Comparison of ENCODE assay signal across 8 cellular contexts in the genomic region with DNA sequence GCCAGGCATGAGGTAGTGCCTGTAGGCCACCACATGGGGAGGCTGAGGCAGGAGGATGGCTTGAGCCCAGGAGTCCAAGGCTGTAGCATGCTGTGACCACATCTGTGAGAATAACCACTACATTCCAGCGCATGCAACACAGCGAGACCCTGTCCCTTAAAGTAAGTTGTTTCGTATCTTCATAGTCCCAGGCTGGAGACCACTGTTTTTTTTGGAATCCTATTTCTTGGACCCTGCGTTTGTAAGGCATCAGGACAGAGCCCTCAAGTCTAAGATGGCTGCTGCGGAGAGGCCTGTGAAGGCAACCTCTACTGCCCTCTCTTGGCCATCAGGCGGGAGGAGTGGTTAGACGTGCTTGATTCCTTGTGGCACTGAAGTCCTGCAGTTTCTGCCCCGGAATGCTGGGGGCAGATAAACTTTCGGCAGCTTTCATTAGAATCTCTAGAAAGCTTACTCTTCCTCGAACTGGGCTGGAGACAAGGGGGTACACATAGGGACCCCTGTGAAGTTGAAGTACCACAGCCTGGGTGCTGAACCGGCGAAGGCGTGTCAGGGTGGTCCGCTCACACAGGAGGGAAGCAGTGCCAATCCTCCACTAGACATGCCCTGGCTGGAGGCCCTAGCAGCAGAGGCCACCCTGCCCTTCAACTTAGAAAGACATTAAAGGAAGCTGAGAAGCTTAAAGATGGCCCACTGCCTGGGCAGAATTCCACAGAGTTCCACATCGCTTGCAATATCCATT. TPM values are rescaled to one million over a fixed set of nuclear protein-coding genes. Genes with fewer than 3 reads are reported as not detected.
A peak's percentile ranks its signal among the peaks of the same experiment; 100 is the strongest.
DNase-seq lines count a peak whose midpoint lies in the region; ATAC-seq and TF ChIP-seq lines count a peak whose summit lies in the region.

No MANE protein-coding gene starts in this region.

- DNase-seq in AG08395 (ENCODE audit: low spot score) (peak; percentile 60), GM12865 (ENCODE audit: low read depth) (peak; percentile 51), NCI-H82 treated with DMSO at 0.1 percent for 48 hours (lab: John Stamatoyannopoulos, UW; ENCODE audit: unreplicated experiment) (peak; percentile 33), left colon (peak in 1 of 2 donors; percentile 35), NCI-H1694 treated with DMSO at 0.1 percent for 48 hours (lab: John Stamatoyannopoulos, UW) (no peak), NCI-H2029 treated with DMSO at 0.1 percent for 48 hours (lab: John Stamatoyannopoulos, UW) (no peak)
- DNase-seq in activated naive CD8-positive, alpha-beta T cell treated with anti-CD3 and anti-CD28 coated beads for 36 hours, result peak; percentile 44

- no peaks in the 10 kb centered on the region for H3K9me3 Mint-ChIP-seq in activated naive CD8-positive, alpha-beta T cell treated with anti-CD3 and anti-CD28 coated beads for 36 hours

- H3K27ac Mint-ChIP-seq in activated naive CD8-positive, alpha-beta T cell treated with anti-CD3 and anti-CD28 coated beads for 36 hours, result no peak overlapping the region

- ATAC-seq in left colon, result peak; percentile 52
- ATAC-seq in GM21447 (IDR thresholded peaks at IDR 0.05; ENCODE audit: unreplicated experiment), result no peak

- no peaks in the 10 kb centered on the region for H3K36me3 Mint-ChIP-seq in activated naive CD8-positive, alpha-beta T cell treated with anti-CD3 and anti-CD28 coated beads for 36 hours

- H3K4me3 ChIP-seq in GM12865 (ENCODE audit: low read depth, low read length), result no peak overlapping the region

- peak; percentile 34 for TF ChIP-seq CTCF in GM12865 (IDR thresholded peaks at IDR 0.05; ENCODE audit: insufficient read depth, low read depth, low read length, missing control alignments)

- H3K27me3 Mint-ChIP-seq in activated naive CD8-positive, alpha-beta T cell treated with anti-CD3 and anti-CD28 coated beads for 36 hours, result no peaks in the 10 kb centered on the region

- intact Hi-C loops in left colon (cut with DNase I, micrococcal nuclease), result no loop called here

- H3K4me1 Mint-ChIP-seq in activated naive CD8-positive, alpha-beta T cell treated with anti-CD3 and anti-CD28 coated beads for 36 hours, result peaks cover 5% of the 10 kb centered on the region

- no peak overlapping the region for H3K4me3 Mint-ChIP-seq in activated naive CD8-positive, alpha-beta T cell treated with anti-CD3 and anti-CD28 coated beads for 36 hours

RNA-seq across cellular contexts. Expression of gene RABIF, which starts 36.6 kb away (rescaled TPM):
- total RNA-seq in activated naive CD8-positive, alpha-beta T cell treated with anti-CD3 and anti-CD28 coated beads for 36 hours, result 1 to 10 TPM; 8.4 to 9.0 TPM
- total RNA-seq in left colon, result 10 to 100 TPM; 12.0 to 14.3 TPM

RNA-seq across cellular contexts. Expression of gene PCAT6, which starts 41.6 kb away (rescaled TPM):
- total RNA-seq in activated naive CD8-positive, alpha-beta T cell treated with anti-CD3 and anti-CD28 coated beads for 36 hours, result under 1 TPM; 0.45 to 0.80 TPM
- total RNA-seq in left colon, result 1 to 10 TPM; 1.2 to 1.4 TPM

RNA-seq across cellular contexts. Expression of gene KDM5B, which starts 44.1 kb away (rescaled TPM):
- 10 to 100 TPM; 18.3 to 19.3 TPM for total RNA-seq in activated naive CD8-positive, alpha-beta T cell treated with anti-CD3 and anti-CD28 coated beads for 36 hours
- total RNA-seq in left colon, result 10 to 100 TPM; 63.1 to 65.5 TPM

Comparison
In these comparisons a context has a peak if more than half of its experiments do, and no peak if none do; other contexts are left out.
1. DNase-seq: peak in AG08395 (single experiment), GM12865 (single experiment), NCI-H82 treated with DMSO at 0.1 percent for 48 hours (single experiment) and activated naive CD8-positive, alpha-beta T cell treated with anti-CD3 and anti-CD28 coated beads for 36 hours (single experiment); none in NCI-H1694 treated with DMSO at 0.1 percent for 48 hours (single experiment) and NCI-H2029 treated with DMSO at 0.1 percent for 48 hours (single experiment).